ENCODE assay signal across 19 cellular contexts in genomic region chr3:30501526-30501925, GRCh38.
DNase-seq lines count a peak whose midpoint lies in the region; ATAC-seq, FAIRE-seq and TF ChIP-seq lines count a peak whose summit lies in the region.
"Had no signal": no experiment of that assay in that cellular context is flagged by ENCODE, and none has a peak within 500 bp of the region (broad histone marks: within the 10 kb centered on the region; RNA-seq: fewer than 3 reads in every experiment).

No MANE protein-coding gene starts in this region.

- H3K36me3 Mint-ChIP-seq in activated T-cell treated with anti-CD3 and anti-CD28 coated beads, Interleukin-2, amount 50 U/mL, for 24 hours (ENCODE audit: low read depth), result no peaks in the 10 kb centered on the region
- H3K36me3 Mint-ChIP-seq in activated T-cell treated with anti-CD3 and anti-CD28 coated beads, Interleukin-2, amount 50 U/mL, for 72 hours (ENCODE audit: insufficient read depth in 2 of 2), result peaks cover 0 to 5% of the 10 kb centered on the region in 2 donors
- peaks cover 0 to 5% of the 10 kb centered on the region in 2 donors for H3K36me3 Mint-ChIP-seq in stimulated activated naive B cell treated with anti-CD40 and anti-IgM and Interleukin-4, amounts not matched to agents 10 μg/mL and 1 μg/mL and 100 μg/mL, for 72 hours

- H2AFZ ChIP-seq in OCI-LY3 (ENCODE audit: low read depth, low read length), result no peak overlapping the region
- H2AFZ ChIP-seq in keratinocyte (ENCODE audit: control insufficient read depth, low read length), result no peak overlapping the region
- H2AFZ ChIP-seq: PC-9 had no signal

- no peaks in the 10 kb centered on the region for H4K20me1 ChIP-seq in OCI-LY3 (ENCODE audit: insufficient read depth, low read length)
- H4K20me1 ChIP-seq in keratinocyte (ENCODE audit: control insufficient read depth, extremely low read depth, insufficient read depth, low read length), result no peaks in the 10 kb centered on the region

- H3K27me3 ChIP-seq in OCI-LY3 (ENCODE audit: low read depth, low read length), result peaks cover 16% of the 10 kb centered on the region
- H3K27me3 ChIP-seq in keratinocyte (ENCODE audit: control insufficient read depth, extremely low read depth, insufficient read depth, low read length), result no peaks in the 10 kb centered on the region
- H3K27me3 ChIP-seq: MG63 had no signal

- H3K9me3 ChIP-seq in OCI-LY3 (ENCODE audit: insufficient read depth, low read length) (no peaks in the 10 kb centered on the region), keratinocyte (ENCODE audit: control insufficient read depth, low read depth, low read length) (peaks cover 1% of the 10 kb centered on the region)
- H3K9me3 ChIP-seq: Caco-2, MG63 had no signal

- no peaks in the 10 kb centered on the region for H3K9me3 Mint-ChIP-seq in activated T-cell treated with anti-CD3 and anti-CD28 coated beads, Interleukin-2, amount 50 U/mL, for 24 hours
- no peaks in the 10 kb centered on the region for H3K9me3 Mint-ChIP-seq in activated T-cell treated with anti-CD3 and anti-CD28 coated beads, Interleukin-2, amount 50 U/mL, for 72 hours
- H3K9me3 Mint-ChIP-seq in stimulated activated naive B cell treated with anti-CD40 and anti-IgM and Interleukin-4, amounts not matched to agents 10 μg/mL and 1 μg/mL and 100 μg/mL, for 72 hours, result peaks cover 0 to 2% of the 10 kb centered on the region in 2 donors

- H3K79me2 ChIP-seq in OCI-LY3 (ENCODE audit: low read length) (no peaks in the 10 kb centered on the region), keratinocyte (ENCODE audit: control insufficient read depth, insufficient read depth, low read length) (no peaks in the 10 kb centered on the region)

- no peaks in the 10 kb centered on the region for H3K9me1 ChIP-seq in keratinocyte (ENCODE audit: control insufficient read depth, extremely low read depth, insufficient read depth, low read length)

- no peak for ATAC-seq in activated T-cell treated with anti-CD3 and anti-CD28 coated beads, Interleukin-2, amount 50 U/mL, for 72 hours (replicated peaks in 1 of 2)
- ATAC-seq in stimulated activated naive B cell treated with anti-CD40 and anti-IgM and Interleukin-4, amounts not matched to agents 10 μg/mL and 1 μg/mL and 100 μg/mL, for 72 hours (replicated peaks), result no peak

- H3K4me2 ChIP-seq in OCI-LY3 (ENCODE audit: low read length) (peak overlapping the region; percentile 84), keratinocyte (ENCODE audit: control insufficient read depth, extremely low read depth, insufficient read depth, low read depth, low read length) (peak overlapping the region; percentile 24)
- H3K4me2 ChIP-seq: KMS-11, PC-9 had no signal

- dilution Hi-C loops in keratinocyte (cut with MboI; ENCODE audit: extremely low pct_ligation_motif_present, low sequenced_read_pairs), result no loop called here

- H3K4me3 ChIP-seq in OCI-LY3 (ENCODE audit: low read length) (peak overlapping the region; percentile 43; the same call in 1 of the 2 replicates), keratinocyte (ENCODE audit: control insufficient read depth in 2 of 3, extremely low read depth in 1 of 3, insufficient read depth in 2 of 3, low read depth in 1 of 3, low read length in 3 of 3) (peak overlapping the region in 1 of 3 experiments; percentile 27)
- H3K4me3 ChIP-seq: MG63, PC-9, SK-N-MC had no signal

- no peak for DNase-seq in activated T-cell treated with anti-CD3 and anti-CD28 coated beads, Interleukin-2, amount 50 U/mL, for 24 hours
- no peak for DNase-seq in activated T-cell treated with anti-CD3 and anti-CD28 coated beads, Interleukin-2, amount 50 U/mL, for 72 hours
- DNase-seq in keratinocyte (ENCODE audit: low read depth, low spot score) (no peak), NAMALWA (ENCODE audit: low spot score) (no peak), 8988T (no peak), inferior parietal cortex (ENCODE audit: extremely low spot score) (no peak)
- no peak for DNase-seq in stimulated activated naive B cell treated with anti-CD40 and anti-IgM and Interleukin-4, amounts not matched to agents 10 μg/mL and 1 μg/mL and 100 μg/mL, for 72 hours
- DNase-seq: Caco-2, DMS53, MG63, NCI-H1105, NCI-H1694 treated with DMSO at 0.1 percent for 48 hours, NCI-H345, PC-9 had no signal

- H3K36me3 ChIP-seq in OCI-LY3 (replicated peaks; ENCODE audit: low read depth, low read length), result peaks cover 4% of the 10 kb centered on the region
- no peaks in the 10 kb centered on the region for H3K36me3 ChIP-seq in keratinocyte (ENCODE audit: control insufficient read depth in 2 of 2, extremely low read depth in 1 of 2, insufficient read depth in 2 of 2, low read length in 2 of 2)
- H3K36me3 ChIP-seq: MG63 had no signal

- no peak overlapping the region for H3K4me3 Mint-ChIP-seq in activated T-cell treated with anti-CD3 and anti-CD28 coated beads, Interleukin-2, amount 50 U/mL, for 24 hours
- peak overlapping the region in 1 of 2 donors; percentile 2 for H3K4me3 Mint-ChIP-seq in activated T-cell treated with anti-CD3 and anti-CD28 coated beads, Interleukin-2, amount 50 U/mL, for 72 hours
- no peak overlapping the region for H3K4me3 Mint-ChIP-seq in stimulated activated naive B cell treated with anti-CD40 and anti-IgM and Interleukin-4, amounts not matched to agents 10 μg/mL and 1 μg/mL and 100 μg/mL, for 72 hours

- FAIRE-seq in keratinocyte (lab: Jason Lieb, UNC), result no peak

- no peak for TF ChIP-seq CTCF in OCI-LY3 (IDR thresholded peaks at IDR 0.05; ENCODE audit: low read depth, low read length)
- TF ChIP-seq CTCF in keratinocyte (optimal IDR thresholded peaks at IDR 0.05 in 1 of 3, IDR thresholded peaks at IDR 0.05 in 1 of 3, conservative IDR thresholded peaks at IDR 0.05 in 1 of 3; ENCODE audit: extremely low read depth in 1 of 3, insufficient read depth in 2 of 3, low read length in 3 of 3), result no peak

- no peaks in the 10 kb centered on the region for H3K27me3 Mint-ChIP-seq in activated T-cell treated with anti-CD3 and anti-CD28 coated beads, Interleukin-2, amount 50 U/mL, for 24 hours
- no peaks in the 10 kb centered on the region for H3K27me3 Mint-ChIP-seq in activated T-cell treated with anti-CD3 and anti-CD28 coated beads, Interleukin-2, amount 50 U/mL, for 72 hours (ENCODE audit: low read depth)
- H3K27me3 Mint-ChIP-seq in stimulated activated naive B cell treated with anti-CD40 and anti-IgM and Interleukin-4, amounts not matched to agents 10 μg/mL and 1 μg/mL and 100 μg/mL, for 72 hours, result no peaks in the 10 kb centered on the region

- peak overlapping the region; percentile 88 for H3K27ac Mint-ChIP-seq in activated T-cell treated with anti-CD3 and anti-CD28 coated beads, Interleukin-2, amount 50 U/mL, for 24 hours
- H3K27ac Mint-ChIP-seq in activated T-cell treated with anti-CD3 and anti-CD28 coated beads, Interleukin-2, amount 50 U/mL, for 72 hours, result no peak overlapping the region
- peak overlapping the region; percentile 88 for H3K27ac Mint-ChIP-seq in stimulated activated naive B cell treated with anti-CD40 and anti-IgM and Interleukin-4, amounts not matched to agents 10 μg/mL and 1 μg/mL and 100 μg/mL, for 72 hours

- H3K27ac ChIP-seq in OCI-LY3 (ENCODE audit: low read length), result peak overlapping the region; percentile 87
- peak overlapping the region; percentile 81 for H3K27ac ChIP-seq in keratinocyte (ENCODE audit: control insufficient read depth, insufficient read depth, low read length)
- H3K27ac ChIP-seq: C4-2B, HL-60, KMS-11, PC-9, SK-N-MC had no signal

- peaks cover 60% of the 10 kb centered on the region for H3K4me1 ChIP-seq in OCI-LY3 (ENCODE audit: low read length)
- peaks cover 42% of the 10 kb centered on the region for H3K4me1 ChIP-seq in keratinocyte (ENCODE audit: control insufficient read depth, extremely low read depth, insufficient read depth, low read length)

- H3K9ac ChIP-seq in OCI-LY3 (ENCODE audit: low read length) (peak overlapping the region; percentile 48; the same call in 1 of the 2 replicates), keratinocyte (ENCODE audit: control insufficient read depth, extremely low read depth, insufficient read depth, low read length) (no peak overlapping the region)
- H3K9ac ChIP-seq: KMS-11 had no signal

- H3K4me1 Mint-ChIP-seq in activated T-cell treated with anti-CD3 and anti-CD28 coated beads, Interleukin-2, amount 50 U/mL, for 24 hours (ENCODE audit: low read depth), result peaks cover 55% of the 10 kb centered on the region
- peaks cover 54% of the 10 kb centered on the region for H3K4me1 Mint-ChIP-seq in activated T-cell treated with anti-CD3 and anti-CD28 coated beads, Interleukin-2, amount 50 U/mL, for 72 hours (ENCODE audit: low read depth)
- H3K4me1 Mint-ChIP-seq in stimulated activated naive B cell treated with anti-CD40 and anti-IgM and Interleukin-4, amounts not matched to agents 10 μg/mL and 1 μg/mL and 100 μg/mL, for 72 hours, result peaks cover 42 to 66% of the 10 kb centered on the region in 2 donors
